In the genomic region with DNA sequence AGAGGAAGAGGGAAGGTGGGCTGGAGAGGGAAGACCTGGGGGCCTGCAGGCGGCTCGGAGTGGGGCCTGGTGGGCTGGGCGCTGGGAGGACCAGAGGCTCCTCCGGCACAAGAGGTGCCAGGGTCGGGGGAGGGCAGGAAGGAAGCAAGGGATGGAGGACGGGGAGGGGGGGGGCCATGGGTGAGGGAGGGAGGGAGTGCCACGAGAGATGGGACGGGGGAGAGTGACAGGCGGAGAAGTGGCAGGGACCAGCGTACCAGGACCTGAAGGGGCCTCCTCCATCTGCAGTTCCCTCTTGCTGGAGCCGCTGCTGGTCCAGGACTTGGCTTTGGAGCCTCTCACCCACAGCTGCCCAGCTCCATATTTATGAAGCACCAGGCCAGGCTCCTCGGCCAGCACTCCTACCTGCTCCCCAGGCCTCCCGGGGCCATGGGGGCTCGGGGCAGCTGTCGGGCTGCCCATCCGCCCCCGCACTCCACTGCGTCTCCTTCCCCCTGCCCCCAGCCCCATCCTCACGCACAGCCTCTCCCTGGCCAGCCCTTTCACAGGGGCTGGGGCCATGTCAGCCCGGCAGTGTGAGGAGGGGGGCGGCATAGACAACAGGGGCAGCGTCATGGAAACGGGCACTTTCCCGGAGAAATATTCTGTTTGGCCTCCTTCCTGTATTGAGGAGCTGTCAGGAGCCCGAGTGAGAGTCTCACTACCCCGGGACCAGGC, we compare ENCODE assay signal across 13 cellular contexts.
"Had no signal": no experiment of that assay in that cellular context is flagged by ENCODE, and none has a peak within 500 bp of the region (broad histone marks: within the 10 kb centered on the region; RNA-seq: fewer than 3 reads in every experiment).

No MANE protein-coding gene starts in this region.

- H3K9me3 Mint-ChIP-seq: natural killer cell treated with Interleukin-12 subunit alpha and Interleukin-12 subunit beta and Interleukin-15 and Interleukin-18, amount 100 ng/mL, for 72 hours; stimulated activated naive CD8-positive, alpha-beta T cell treated with anti-CD3 and anti-CD28 coated beads, Interleukin-15, amount 100 ng/mL, for 72 hours had no signal

- H3K27ac ChIP-seq: breast epithelium, hepatocyte, psoas muscle had no signal

- H3K27me3 ChIP-seq: sigmoid colon, upper lobe of left lung had no signal

- H3K79me2 ChIP-seq: hepatocyte had no signal

- H3K36me3 Mint-ChIP-seq: natural killer cell treated with Interleukin-12 subunit alpha and Interleukin-12 subunit beta and Interleukin-15 and Interleukin-18, amount 100 ng/mL, for 72 hours had no signal

- H3K4me1 Mint-ChIP-seq: stimulated activated naive CD8-positive, alpha-beta T cell treated with anti-CD3 and anti-CD28 coated beads, Interleukin-15, amount 100 ng/mL, for 72 hours had no signal

- H3K4me1 ChIP-seq: breast epithelium had no signal

- H3K4me3 ChIP-seq: breast epithelium, hepatocyte, psoas muscle, sigmoid colon, upper lobe of left lung had no signal

- H3K36me3 ChIP-seq: breast epithelium, sigmoid colon, upper lobe of left lung had no signal

- DNase-seq: activated CD4-positive, alpha-beta T cell treated with anti-CD3 and anti-CD28 coated beads, Interleukin-2, amount 50 U/mL, for 1 hour; activated CD8-positive, alpha-beta memory T cell treated with anti-CD3 and anti-CD28 coated beads for 24 hours; anterior cingulate cortex; kidney glomerular epithelial cell; psoas muscle; sigmoid colon; stimulated activated CD4-positive, alpha-beta T cell treated with anti-CD3 and anti-CD28 coated beads, Interleukin-1b, Interleukin-23, amount 100 ng/mL, for 48 hours; stimulated activated naive CD8-positive, alpha-beta T cell treated with anti-CD3 and anti-CD28 coated beads, Interleukin-15, amount 100 ng/mL, for 72 hours had no signal

- H3K27ac Mint-ChIP-seq: natural killer cell treated with Interleukin-12 subunit alpha and Interleukin-12 subunit beta and Interleukin-15 and Interleukin-18, amount 100 ng/mL, for 72 hours had no signal

- H3K4me3 Mint-ChIP-seq: natural killer cell treated with Interleukin-12 subunit alpha and Interleukin-12 subunit beta and Interleukin-15 and Interleukin-18, amount 100 ng/mL, for 72 hours; stimulated activated naive CD8-positive, alpha-beta T cell treated with anti-CD3 and anti-CD28 coated beads, Interleukin-15, amount 100 ng/mL, for 72 hours had no signal

- H2AFZ ChIP-seq: hepatocyte had no signal

- H3K27me3 Mint-ChIP-seq: stimulated activated naive CD8-positive, alpha-beta T cell treated with anti-CD3 and anti-CD28 coated beads, Interleukin-15, amount 100 ng/mL, for 72 hours had no signal

- H3K9me3 ChIP-seq: breast epithelium, psoas muscle, sigmoid colon, upper lobe of left lung had no signal

- FAIRE-seq: endometrium had no signal

- H3K4me2 ChIP-seq: hepatocyte had no signal
